1 cellular context compared by ENCODE assay signal in the genomic region with DNA sequence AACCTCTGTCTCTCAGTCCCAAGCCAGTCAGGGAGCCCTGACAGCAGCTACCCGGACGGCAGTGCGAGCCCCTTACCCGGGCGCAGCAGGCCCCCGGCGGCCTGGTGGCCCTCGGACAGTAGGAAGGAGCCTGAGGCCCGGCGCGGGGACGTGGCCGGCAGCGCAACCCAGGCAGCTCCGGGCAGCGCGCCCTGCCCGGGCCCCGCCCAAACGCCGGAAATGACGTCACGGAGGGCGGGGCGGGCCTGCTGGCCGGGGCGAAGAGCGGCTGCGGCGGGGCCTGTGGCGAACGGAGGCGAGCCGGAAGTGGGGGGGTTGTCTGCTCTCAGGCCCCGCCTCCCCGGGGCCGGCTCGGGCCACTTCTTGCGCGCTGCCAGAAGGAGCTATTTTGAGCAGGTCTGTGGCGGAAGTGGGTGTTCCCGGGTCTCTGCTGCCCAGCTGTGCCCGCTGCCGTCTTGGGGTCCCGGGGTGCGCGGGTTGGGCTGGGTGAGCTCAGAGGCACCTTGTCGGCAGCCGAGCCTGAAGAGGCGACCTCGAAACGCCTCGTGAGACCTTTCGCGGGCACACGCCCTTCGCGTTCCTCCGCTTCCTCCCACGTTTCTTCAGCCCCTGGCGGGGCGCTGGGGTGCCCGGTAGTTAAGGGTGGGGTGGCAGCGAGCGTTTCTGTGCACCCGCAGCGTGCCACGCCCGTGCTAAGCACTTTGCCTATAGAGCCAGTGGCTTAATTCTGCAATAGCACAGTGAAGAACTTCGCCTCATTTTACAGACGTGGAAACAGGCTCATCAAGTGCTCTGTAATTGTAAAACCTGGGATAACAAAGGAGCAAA.
TF ChIP-seq lines count a peak whose summit lies in the region.

Gene C11orf24 (minus strand): TSS at position 193 of the 828 bp plus-strand sequence. CDS start 8,206 bp downstream, outside the sequence.

TF ChIP-seq in HepG2, 621 proteins besides CTCF, POLR2A, EP300 and RAD21 (continued from another document and continues in another):
- TF ChIP-seq, protein P1, sequence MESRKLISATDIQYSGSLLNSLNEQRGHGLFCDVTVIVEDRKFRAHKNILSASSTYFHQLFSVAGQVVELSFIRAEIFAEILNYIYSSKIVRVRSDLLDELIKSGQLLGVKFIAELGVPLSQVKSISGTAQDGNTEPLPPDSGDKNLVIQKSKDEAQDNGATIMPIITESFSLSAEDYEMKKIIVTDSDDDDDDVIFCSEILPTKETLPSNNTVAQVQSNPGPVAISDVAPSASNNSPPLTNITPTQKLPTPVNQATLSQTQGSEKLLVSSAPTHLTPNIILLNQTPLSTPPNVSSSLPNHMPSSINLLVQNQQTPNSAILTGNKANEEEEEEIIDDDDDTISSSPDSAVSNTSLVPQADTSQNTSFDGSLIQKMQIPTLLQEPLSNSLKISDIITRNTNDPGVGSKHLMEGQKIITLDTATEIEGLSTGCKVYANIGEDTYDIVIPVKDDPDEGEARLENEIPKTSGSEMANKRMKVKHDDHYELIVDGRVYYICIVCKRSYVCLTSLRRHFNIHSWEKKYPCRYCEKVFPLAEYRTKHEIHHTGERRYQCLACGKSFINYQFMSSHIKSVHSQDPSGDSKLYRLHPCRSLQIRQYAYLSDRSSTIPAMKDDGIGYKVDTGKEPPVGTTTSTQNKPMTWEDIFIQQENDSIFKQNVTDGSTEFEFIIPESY (CRISPR knock-in tag; IDR thresholded peaks at IDR 0.05), result no peak
- TF ChIP-seq, protein P2, sequence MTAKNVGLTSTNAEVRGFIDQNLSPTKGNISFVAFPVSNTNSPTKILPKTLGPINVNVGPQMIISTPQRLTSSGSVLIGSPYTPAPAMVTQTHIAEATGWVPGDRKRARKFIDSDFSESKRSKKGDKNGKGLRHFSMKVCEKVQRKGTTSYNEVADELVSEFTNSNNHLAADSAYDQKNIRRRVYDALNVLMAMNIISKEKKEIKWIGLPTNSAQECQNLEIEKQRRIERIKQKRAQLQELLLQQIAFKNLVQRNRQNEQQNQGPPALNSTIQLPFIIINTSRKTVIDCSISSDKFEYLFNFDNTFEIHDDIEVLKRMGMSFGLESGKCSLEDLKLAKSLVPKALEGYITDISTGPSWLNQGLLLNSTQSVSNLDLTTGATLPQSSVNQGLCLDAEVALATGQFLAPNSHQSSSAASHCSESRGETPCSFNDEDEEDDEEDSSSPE (CRISPR knock-in tag; IDR thresholded peaks at IDR 0.05), result peak; percentile 88; the same call in 1 of the 2 replicates
- TF ChIP-seq MBNL3 (CRISPR knock-in tag; conservative IDR thresholded peaks at IDR 0.05) (no peak), MIER2 (CRISPR knock-in tag; IDR thresholded peaks at IDR 0.05) (no peak), PBX2 (CRISPR knock-in tag; IDR thresholded peaks at IDR 0.05) (no peak), NFATC3 (CRISPR knock-in tag; IDR thresholded peaks at IDR 0.05) (no peak), ZNF83 (CRISPR knock-in tag; IDR thresholded peaks at IDR 0.05; ENCODE audit: borderline replicate concordance) (0 out of 2 replicates have a peak, but pooled peaks have one; percentile 22), PHF8 (CRISPR knock-in tag; IDR thresholded peaks at IDR 0.05) (peak; percentile 76), NFYC (CRISPR knock-in tag; IDR thresholded peaks at IDR 0.05) (peak; percentile 63; the same call in 1 of the 2 replicates), RBM39 (IDR thresholded peaks at IDR 0.05; ENCODE audit: low read depth, low read length, poor library complexity, severe bottlenecking) (no peak), ZFAT (CRISPR knock-in tag; conservative IDR thresholded peaks at IDR 0.05) (no peak), TP53 (CRISPR knock-in tag; conservative IDR thresholded peaks at IDR 0.05) (no peak), ATRX (CRISPR knock-in tag; IDR thresholded peaks at IDR 0.05; ENCODE audit: borderline replicate concordance) (no peak), ZBTB1 (CRISPR knock-in tag; IDR thresholded peaks at IDR 0.05; ENCODE audit: borderline replicate concordance) (no peak), ZNF556 (CRISPR knock-in tag; IDR thresholded peaks at IDR 0.05; ENCODE audit: borderline replicate concordance) (peak; percentile 41; the same call in 1 of the 2 replicates), SIX1 (CRISPR knock-in tag; IDR thresholded peaks at IDR 0.05; ENCODE audit: borderline replicate concordance) (no peak), KDM5B (CRISPR knock-in tag; IDR thresholded peaks at IDR 0.05; ENCODE audit: borderline replicate concordance) (peak; percentile 79), ASH2L (IDR thresholded peaks at IDR 0.05; ENCODE audit: insufficient read length, low read depth, low read length) (no peak), NFRKB (IDR thresholded peaks at IDR 0.05) (no peak), MATR3 (CRISPR knock-in tag; IDR thresholded peaks at IDR 0.05) (no peak), SNAPC2 (CRISPR knock-in tag; IDR thresholded peaks at IDR 0.05) (0 out of 2 replicates have a peak, but pooled peaks have one; percentile 47), RARG (CRISPR knock-in tag; IDR thresholded peaks at IDR 0.05; ENCODE audit: low read depth) (no peak), BCL6 (CRISPR knock-in tag; IDR thresholded peaks at IDR 0.05) (no peak; the same call in 1 of the 2 replicates), PLSCR1 (CRISPR knock-in tag; IDR thresholded peaks at IDR 0.05; ENCODE audit: borderline replicate concordance) (0 out of 2 replicates have a peak, but pooled peaks have one; percentile 20), PHF21A (CRISPR knock-in tag; IDR thresholded peaks at IDR 0.05) (peak; percentile 43; the same call in 1 of the 2 replicates), ZNF224 (CRISPR knock-in tag; IDR thresholded peaks at IDR 0.05) (no peak), MTERF4 (CRISPR knock-in tag; IDR thresholded peaks at IDR 0.05) (0 out of 2 replicates have a peak, but pooled peaks have one; percentile 25), ZFP82 (CRISPR knock-in tag; IDR thresholded peaks at IDR 0.05; ENCODE audit: borderline replicate concordance) (peak; percentile 90; the same call in 1 of the 2 replicates), ZNF879 (CRISPR knock-in tag; IDR thresholded peaks at IDR 0.05) (no peak), ZNF441 (CRISPR knock-in tag; IDR thresholded peaks at IDR 0.05; ENCODE audit: borderline replicate concordance) (peak; percentile 48; the same call in 1 of the 2 replicates), NONO (IDR thresholded peaks at IDR 0.05) (no peak), NONO (CRISPR knock-in tag; conservative IDR thresholded peaks at IDR 0.05) (no peak; the same call in 1 of the 2 replicates), GZF1 (CRISPR knock-in tag; IDR thresholded peaks at IDR 0.05) (no peak), ARHGAP35 (CRISPR knock-in tag; IDR thresholded peaks at IDR 0.05; ENCODE audit: borderline replicate concordance) (no peak), TBX3 (IDR thresholded peaks at IDR 0.05; ENCODE audit: borderline replicate concordance) (no peak), TEF (CRISPR knock-in tag; IDR thresholded peaks at IDR 0.05) (no peak), RORA (CRISPR knock-in tag; IDR thresholded peaks at IDR 0.05) (no peak)
- TF ChIP-seq, protein P3, sequence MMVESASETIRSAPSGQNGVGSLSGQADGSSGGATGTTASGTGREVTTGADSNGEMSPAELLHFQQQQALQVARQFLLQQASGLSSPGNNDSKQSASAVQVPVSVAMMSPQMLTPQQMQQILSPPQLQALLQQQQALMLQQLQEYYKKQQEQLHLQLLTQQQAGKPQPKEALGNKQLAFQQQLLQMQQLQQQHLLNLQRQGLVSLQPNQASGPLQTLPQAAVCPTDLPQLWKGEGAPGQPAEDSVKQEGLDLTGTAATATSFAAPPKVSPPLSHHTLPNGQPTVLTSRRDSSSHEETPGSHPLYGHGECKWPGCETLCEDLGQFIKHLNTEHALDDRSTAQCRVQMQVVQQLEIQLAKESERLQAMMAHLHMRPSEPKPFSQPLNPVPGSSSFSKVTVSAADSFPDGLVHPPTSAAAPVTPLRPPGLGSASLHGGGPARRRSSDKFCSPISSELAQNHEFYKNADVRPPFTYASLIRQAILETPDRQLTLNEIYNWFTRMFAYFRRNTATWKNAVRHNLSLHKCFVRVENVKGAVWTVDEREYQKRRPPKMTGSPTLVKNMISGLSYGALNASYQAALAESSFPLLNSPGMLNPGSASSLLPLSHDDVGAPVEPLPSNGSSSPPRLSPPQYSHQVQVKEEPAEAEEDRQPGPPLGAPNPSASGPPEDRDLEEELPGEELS (CRISPR knock-in tag; IDR thresholded peaks at IDR 0.05), result no peak
- TF ChIP-seq, protein P4, sequence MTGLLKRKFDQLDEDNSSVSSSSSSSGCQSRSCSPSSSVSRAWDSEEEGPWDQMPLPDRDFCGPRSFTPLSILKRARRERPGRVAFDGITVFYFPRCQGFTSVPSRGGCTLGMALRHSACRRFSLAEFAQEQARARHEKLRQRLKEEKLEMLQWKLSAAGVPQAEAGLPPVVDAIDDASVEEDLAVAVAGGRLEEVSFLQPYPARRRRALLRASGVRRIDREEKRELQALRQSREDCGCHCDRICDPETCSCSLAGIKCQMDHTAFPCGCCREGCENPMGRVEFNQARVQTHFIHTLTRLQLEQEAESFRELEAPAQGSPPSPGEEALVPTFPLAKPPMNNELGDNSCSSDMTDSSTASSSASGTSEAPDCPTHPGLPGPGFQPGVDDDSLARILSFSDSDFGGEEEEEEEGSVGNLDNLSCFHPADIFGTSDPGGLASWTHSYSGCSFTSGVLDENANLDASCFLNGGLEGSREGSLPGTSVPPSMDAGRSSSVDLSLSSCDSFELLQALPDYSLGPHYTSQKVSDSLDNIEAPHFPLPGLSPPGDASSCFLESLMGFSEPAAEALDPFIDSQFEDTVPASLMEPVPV (CRISPR knock-in tag; IDR thresholded peaks at IDR 0.05), result peak; percentile 80; the same call in 1 of the 2 replicates
- TF ChIP-seq, protein P5, sequence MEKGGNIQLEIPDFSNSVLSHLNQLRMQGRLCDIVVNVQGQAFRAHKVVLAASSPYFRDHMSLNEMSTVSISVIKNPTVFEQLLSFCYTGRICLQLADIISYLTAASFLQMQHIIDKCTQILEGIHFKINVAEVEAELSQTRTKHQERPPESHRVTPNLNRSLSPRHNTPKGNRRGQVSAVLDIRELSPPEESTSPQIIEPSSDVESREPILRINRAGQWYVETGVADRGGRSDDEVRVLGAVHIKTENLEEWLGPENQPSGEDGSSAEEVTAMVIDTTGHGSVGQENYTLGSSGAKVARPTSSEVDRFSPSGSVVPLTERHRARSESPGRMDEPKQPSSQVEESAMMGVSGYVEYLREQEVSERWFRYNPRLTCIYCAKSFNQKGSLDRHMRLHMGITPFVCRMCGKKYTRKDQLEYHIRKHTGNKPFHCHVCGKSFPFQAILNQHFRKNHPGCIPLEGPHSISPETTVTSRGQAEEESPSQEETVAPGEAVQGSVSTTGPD (CRISPR knock-in tag; IDR thresholded peaks at IDR 0.05), result no peak
- TF ChIP-seq, protein P6, sequence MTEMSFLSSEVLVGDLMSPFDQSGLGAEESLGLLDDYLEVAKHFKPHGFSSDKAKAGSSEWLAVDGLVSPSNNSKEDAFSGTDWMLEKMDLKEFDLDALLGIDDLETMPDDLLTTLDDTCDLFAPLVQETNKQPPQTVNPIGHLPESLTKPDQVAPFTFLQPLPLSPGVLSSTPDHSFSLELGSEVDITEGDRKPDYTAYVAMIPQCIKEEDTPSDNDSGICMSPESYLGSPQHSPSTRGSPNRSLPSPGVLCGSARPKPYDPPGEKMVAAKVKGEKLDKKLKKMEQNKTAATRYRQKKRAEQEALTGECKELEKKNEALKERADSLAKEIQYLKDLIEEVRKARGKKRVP (CRISPR knock-in tag; IDR thresholded peaks at IDR 0.05), result peak in 1 of 2 experiments; percentile 22; a peak in 1 of 4 replicates
- TF ChIP-seq, protein P7, sequence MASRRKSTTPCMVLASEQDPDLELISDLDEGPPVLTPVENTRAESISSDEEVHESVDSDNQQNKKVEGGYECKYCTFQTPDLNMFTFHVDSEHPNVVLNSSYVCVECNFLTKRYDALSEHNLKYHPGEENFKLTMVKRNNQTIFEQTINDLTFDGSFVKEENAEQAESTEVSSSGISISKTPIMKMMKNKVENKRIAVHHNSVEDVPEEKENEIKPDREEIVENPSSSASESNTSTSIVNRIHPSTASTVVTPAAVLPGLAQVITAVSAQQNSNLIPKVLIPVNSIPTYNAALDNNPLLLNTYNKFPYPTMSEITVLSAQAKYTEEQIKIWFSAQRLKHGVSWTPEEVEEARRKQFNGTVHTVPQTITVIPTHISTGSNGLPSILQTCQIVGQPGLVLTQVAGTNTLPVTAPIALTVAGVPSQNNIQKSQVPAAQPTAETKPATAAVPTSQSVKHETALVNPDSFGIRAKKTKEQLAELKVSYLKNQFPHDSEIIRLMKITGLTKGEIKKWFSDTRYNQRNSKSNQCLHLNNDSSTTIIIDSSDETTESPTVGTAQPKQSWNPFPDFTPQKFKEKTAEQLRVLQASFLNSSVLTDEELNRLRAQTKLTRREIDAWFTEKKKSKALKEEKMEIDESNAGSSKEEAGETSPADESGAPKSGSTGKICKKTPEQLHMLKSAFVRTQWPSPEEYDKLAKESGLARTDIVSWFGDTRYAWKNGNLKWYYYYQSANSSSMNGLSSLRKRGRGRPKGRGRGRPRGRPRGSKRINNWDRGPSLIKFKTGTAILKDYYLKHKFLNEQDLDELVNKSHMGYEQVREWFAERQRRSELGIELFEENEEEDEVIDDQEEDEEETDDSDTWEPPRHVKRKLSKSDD (CRISPR knock-in tag; IDR thresholded peaks at IDR 0.05; ENCODE audit: low read depth), result no peak; the same call in 1 of the 2 replicates
